2 cellular contexts compared by ENCODE assay signal in the genomic region with DNA sequence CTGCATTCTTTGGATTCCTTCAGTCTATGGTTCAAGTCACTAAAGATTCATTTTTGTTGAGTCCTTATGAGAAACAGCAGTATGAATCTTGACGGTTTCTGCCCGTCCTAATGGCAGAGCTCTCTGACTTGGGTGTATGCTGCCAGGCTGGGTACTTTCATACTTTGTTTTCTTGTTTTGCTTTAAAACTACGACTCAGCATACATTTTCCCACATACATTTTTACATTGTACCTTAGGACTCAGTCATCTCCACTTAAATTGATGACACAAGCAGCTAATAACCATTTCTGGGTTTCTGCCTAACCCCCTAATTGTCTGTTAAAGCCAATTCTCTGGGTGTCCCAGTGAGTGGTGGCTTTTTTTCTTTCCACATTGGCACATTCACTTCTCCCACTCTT.
TF ChIP-seq lines count a peak whose summit lies in the region.

No MANE protein-coding gene starts in this region.

TF ChIP-seq in HCT116, 20 proteins besides CTCF, POLR2A, EP300 and RAD21:
- TF ChIP-seq POLR2AphosphoS5 (IDR thresholded peaks at IDR 0.05; ENCODE audit: low read depth, low read length) (no peak), EZH2 (IDR thresholded peaks at IDR 0.05) (no peak), JUND (IDR thresholded peaks at IDR 0.05) (no peak), ELF1 (IDR thresholded peaks at IDR 0.05; ENCODE audit: borderline replicate concordance, low read depth) (no peak), CBX3 (IDR thresholded peaks at IDR 0.05; ENCODE audit: low read depth) (no peak), SP1 (IDR thresholded peaks at IDR 0.05; ENCODE audit: low read depth) (no peak), EZH2phosphoT487 (IDR thresholded peaks at IDR 0.05; ENCODE audit: borderline replicate concordance) (no peak), EGR1 (IDR thresholded peaks at IDR 0.05; ENCODE audit: low read depth) (no peak), ZNF274 (IDR thresholded peaks at IDR 0.05; ENCODE audit: low read depth, low read length) (no peak), ZFX (IDR thresholded peaks at IDR 0.05) (no peak), TCF7L2 (IDR thresholded peaks at IDR 0.05; ENCODE audit: borderline replicate concordance, extremely low read depth, insufficient read depth, insufficient read length) (no peak), SIN3A (IDR thresholded peaks at IDR 0.05; ENCODE audit: low read depth) (no peak), YY1 (IDR thresholded peaks at IDR 0.05; ENCODE audit: extremely low read depth, insufficient replicate concordance, low read depth, low read length) (no peak), ZBTB33 (IDR thresholded peaks at IDR 0.05; ENCODE audit: extremely low read depth, insufficient replicate concordance, low read length) (no peak), CEBPB (IDR thresholded peaks at IDR 0.05; ENCODE audit: low read depth) (no peak), REST (IDR thresholded peaks at IDR 0.05; ENCODE audit: low read depth) (no peak)
- TF ChIP-seq, protein P1, sequence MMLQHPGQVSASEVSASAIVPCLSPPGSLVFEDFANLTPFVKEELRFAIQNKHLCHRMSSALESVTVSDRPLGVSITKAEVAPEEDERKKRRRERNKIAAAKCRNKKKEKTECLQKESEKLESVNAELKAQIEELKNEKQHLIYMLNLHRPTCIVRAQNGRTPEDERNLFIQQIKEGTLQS (IDR thresholded peaks at IDR 0.05) = no peak
- TF ChIP-seq, protein P2, sequence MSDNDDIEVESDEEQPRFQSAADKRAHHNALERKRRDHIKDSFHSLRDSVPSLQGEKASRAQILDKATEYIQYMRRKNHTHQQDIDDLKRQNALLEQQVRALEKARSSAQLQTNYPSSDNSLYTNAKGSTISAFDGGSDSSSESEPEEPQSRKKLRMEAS (IDR thresholded peaks at IDR 0.05) = no peak

TF ChIP-seq in H1, 55 proteins besides CTCF, POLR2A, EP300 and RAD21:
- no peak for TF ChIP-seq BRCA1 (IDR thresholded peaks at IDR 0.05; ENCODE audit: low read depth, low read length)
- TF ChIP-seq SP1 (IDR thresholded peaks at IDR 0.05; ENCODE audit: low read depth, low read length) = peak; percentile 25; the same call in 1 of the 2 replicates
- TF ChIP-seq MAFK (IDR thresholded peaks at IDR 0.05; ENCODE audit: low read depth, low read length) = no peak
